1 cellular context compared by ENCODE assay signal in genomic region chr10:121942749-121943148, GRCh38.
TF ChIP-seq lines count a peak whose summit lies in the region.

No MANE protein-coding gene starts in this region.

TF ChIP-seq in WTC11, 78 proteins besides CTCF, POLR2A, EP300 and RAD21 (continued from another document):
- no peak for TF ChIP-seq AFF4 (CRISPR knock-in tag; IDR thresholded peaks at IDR 0.05; ENCODE audit: borderline replicate concordance)
- TF ChIP-seq FOXP4 (CRISPR knock-in tag; IDR thresholded peaks at IDR 0.05): no peak
- TF ChIP-seq JAZF1 (CRISPR knock-in tag; IDR thresholded peaks at IDR 0.05): no peak
- TF ChIP-seq ELF4 (CRISPR knock-in tag; IDR thresholded peaks at IDR 0.05; ENCODE audit: low read depth): no peak
- TF ChIP-seq ZNF671 (CRISPR knock-in tag; IDR thresholded peaks at IDR 0.05): no peak
- TF ChIP-seq EMX1 (CRISPR knock-in tag; IDR thresholded peaks at IDR 0.05): no peak
- no peak for TF ChIP-seq IRF1 (CRISPR knock-in tag; IDR thresholded peaks at IDR 0.05)
- TF ChIP-seq ZSCAN18 (CRISPR knock-in tag; IDR thresholded peaks at IDR 0.05): no peak
- no peak for TF ChIP-seq ZNF138 (CRISPR knock-in tag; conservative IDR thresholded peaks at IDR 0.05)
- TF ChIP-seq FOXP1 (CRISPR knock-in tag; IDR thresholded peaks at IDR 0.05; ENCODE audit: borderline replicate concordance): no peak
- TF ChIP-seq CBFB (CRISPR knock-in tag; IDR thresholded peaks at IDR 0.05; ENCODE audit: low read depth): no peak
TF ChIP-seq in WTC11: peak in this region for 0.
